9 cellular contexts compared by ENCODE assay signal in genomic region chr2:174344716-174345472, GRCh38. TPM values are rescaled to one million over a fixed set of nuclear protein-coding genes. Genes with fewer than 3 reads are reported as not detected.
A peak's percentile ranks its signal among the peaks of the same experiment; 100 is the strongest.
DNase-seq lines count a peak whose midpoint lies in the region; ATAC-seq, FAIRE-seq and TF ChIP-seq lines count a peak whose summit lies in the region.
"Had no signal": no experiment of that assay in that cellular context is flagged by ENCODE, and none has a peak within 500 bp of the region (broad histone marks: within the 10 kb centered on the region; RNA-seq: fewer than 3 reads in every experiment).

No MANE protein-coding gene starts in this region.

- CTCF ChIA-PET in K562 (lab: Yijun Ruan, JAX; ENCODE audit: low intra/inter-chr PET ratio), result interaction anchor here (0.9 to 1.6 kb wide), 3 partner anchors 944 to 1539 kb away, joined by 3 to 4 read pairs (median 4); no protein-coding TSS in a partner anchor

- H3K9me3 ChIP-seq in K562 (replicated peaks; ENCODE audit: control insufficient read depth, insufficient read depth, low read depth, low read length) (no peaks in the 10 kb centered on the region), parathyroid adenoma (ENCODE audit: control insufficient read depth, low read length) (no peaks in the 10 kb centered on the region)

- 34% methylated on average over 14 of the region's 14 CpGs for WGBS in K562 (ENCODE audit: insufficient coverage, low coverage, missing lambda C conversion rate)

- no TSS peak for BruUV-seq in K562 (replicated peaks; lab: Mats Ljungman, UMichigan)

- H3K27me3 ChIP-seq in K562 (ENCODE audit: control insufficient read depth in 2 of 2, insufficient read depth in 2 of 2, low read length in 2 of 2) (peaks cover 0 to 4% of the 10 kb centered on the region in 2 experiments; a peak in 1 of 5 replicates), parathyroid adenoma (ENCODE audit: control insufficient read depth, insufficient read depth, low read length) (peaks cover 36% of the 10 kb centered on the region)

- POLR2A ChIA-PET in K562 (lab: Yijun Ruan, JAX), result interaction anchor here (0.6 to 1.0 kb wide), 4 partner anchors 23 to 358 kb away, joined by 3 read pairs; partner anchors contain the start of gene SCRN3

- H3K4me3 ChIP-seq in K562 (no peak overlapping the region), parathyroid adenoma (ENCODE audit: low read depth, low read length) (no peak overlapping the region)

- H3K4me2 ChIP-seq in K562 (ENCODE audit: insufficient read depth, low read length) (no peak overlapping the region), parathyroid adenoma (ENCODE audit: low read length) (no peak overlapping the region)

- in situ Hi-C loops in K562 (cut with MboI), result loop anchor here (5.0 to 10.0 kb wide), 3 partner anchors 300 to 943 kb away; no protein-coding TSS in a partner anchor

- peak overlapping the region; percentile 10; the same call in 1 of the 2 replicates for H2AFZ ChIP-seq in K562 (ENCODE audit: low read depth, low read length)
- no peak overlapping the region for H2AFZ ChIP-seq in parathyroid adenoma

- peak; percentile 47 to 77 (median 59); a peak in 5 of 6 replicates for TF ChIP-seq CTCF in K562 (IDR thresholded peaks at IDR 0.05 in 2 of 3, conservative IDR thresholded peaks at IDR 0.05 in 1 of 3; ENCODE audit: insufficient read depth in 2 of 3, low read depth in 1 of 3, low read length in 3 of 3)
- TF ChIP-seq CTCF in parathyroid adenoma (IDR thresholded peaks at IDR 0.05), result peak; percentile 21
- no peak for TF ChIP-seq CTCF in omental fat pad (IDR thresholded peaks at IDR 0.05)

- H3K9ac ChIP-seq in K562 (ENCODE audit: insufficient read depth in 1 of 2, low read depth in 2 of 2, low read length in 2 of 2) (no peak overlapping the region), parathyroid adenoma (no peak overlapping the region)

- peak; percentile 66 for ATAC-seq in K562
- no peak for ATAC-seq in omental fat pad (ENCODE audit: low FRiP score)
- ATAC-seq in HG03045 (IDR thresholded peaks at IDR 0.05; ENCODE audit: unreplicated experiment), result no peak

- H3K27ac ChIP-seq in K562 (ENCODE audit: extremely low read depth, low read depth, low read length) (no peak overlapping the region), parathyroid adenoma (no peak overlapping the region)

- intact Hi-C loops in K562 (cut with micrococcal nuclease), result loop anchor here (1.0 to 10.0 kb wide), 6 partner anchors 208 to 1483 kb away; no protein-coding TSS in a partner anchor

- no peak for TF ChIP-seq EP300 in K562 (IDR thresholded peaks at IDR 0.05; ENCODE audit: low read length)

- H3K79me2 ChIP-seq in K562 (ENCODE audit: control insufficient read depth, insufficient read depth, low read length) (no peaks in the 10 kb centered on the region), parathyroid adenoma (no peaks in the 10 kb centered on the region)

- DNase-seq in NCI-H1436 (lab: John Stamatoyannopoulos, UW), result peak; percentile 35
- no peak for DNase-seq in NCI-H1436 treated with DMSO at 0.1 percent for 48 hours (lab: John Stamatoyannopoulos, UW)
- peak; percentile 81 for DNase-seq in NCI-H1694 treated with DMSO at 0.1 percent for 48 hours (lab: John Stamatoyannopoulos, UW)
- peak in 1 of 4 experiments; percentile 57 for DNase-seq in K562 (ENCODE audit: extremely low read depth in 1 of 4, low spot score in 3 of 4)
- no peak for DNase-seq in omental fat pad (ENCODE audit: low spot score)
- DNase-seq in activated CD8-positive, alpha-beta memory T cell treated with anti-CD3 and anti-CD28 coated beads for 24 hours, result no peak

- TF ChIP-seq POLR2A in K562 (conservative IDR thresholded peaks at IDR 0.05), result no peak

- H4K20me1 ChIP-seq in K562 (replicated peaks; ENCODE audit: control insufficient read depth, insufficient read depth, low read length), result no peaks in the 10 kb centered on the region

- H3K36me3 ChIP-seq in K562 (ENCODE audit: control insufficient read depth, insufficient read depth, low read length), result no peaks in the 10 kb centered on the region
- H3K36me3 ChIP-seq in parathyroid adenoma (ENCODE audit: control insufficient read depth, insufficient read depth, low read length), result peaks cover 4% of the 10 kb centered on the region

- no peaks in the 10 kb centered on the region for H3K9me1 ChIP-seq in K562 (ENCODE audit: control insufficient read depth, insufficient read depth, low read length)

- FAIRE-seq in K562 (lab: Jason Lieb, UNC), result peak; percentile 78

- TF ChIP-seq RAD21 in K562 (CRISPR knock-in tag; conservative IDR thresholded peaks at IDR 0.05 in 1 of 2, IDR thresholded peaks at IDR 0.05 in 1 of 2), result peak; percentile 47 to 79; a peak in 3 of 4 replicates

- peaks cover 3 to 31% of the 10 kb centered on the region in 2 experiments; a peak in 2 of 5 replicates for H3K4me1 ChIP-seq in K562 (replicated peaks in 1 of 2; ENCODE audit: control insufficient read depth in 2 of 2, insufficient read depth in 2 of 2, low read length in 2 of 2)
- no peaks in the 10 kb centered on the region for H3K4me1 ChIP-seq in parathyroid adenoma

TF ChIP-seq in K562, 482 proteins besides CTCF, POLR2A, EP300 and RAD21 (continues in another document):
- no peak for TF ChIP-seq SOX6 (IDR thresholded peaks at IDR 0.05)
- no peak for TF ChIP-seq SNAPC5 (CRISPR knock-in tag; IDR thresholded peaks at IDR 0.05)
- TF ChIP-seq ARID3A (IDR thresholded peaks at IDR 0.05; ENCODE audit: borderline replicate concordance, low read depth, low read length), result peak; percentile 98
- 0 out of 2 replicates have a peak, but pooled peaks have one; percentile 10 for TF ChIP-seq SMC3 (conservative IDR thresholded peaks at IDR 0.05; ENCODE audit: insufficient read depth, low read depth, low read length)
- no peak for TF ChIP-seq PHB2 (IDR thresholded peaks at IDR 0.05; ENCODE audit: low read depth)

RNA-seq across cellular contexts. Expression of gene SP9, which starts 10.1 kb away (rescaled TPM):
- 0.67 and 0.83 TPM in 2 replicates for total RNA-seq in K562 (2011; cell fraction: chromatin; rRNA removed; ENCODE audit: low replicate concordance)
- 0.66 and 0.67 TPM in 2 replicates for total RNA-seq in K562 (2011; cell fraction: nucleolus; rRNA removed)
- 0.44 and 0.84 TPM in 2 replicates for total RNA-seq in K562 (2011; cell fraction: nucleoplasm; rRNA removed)
- total RNA-seq in K562 (2014; rRNA removed) (0.05 and 0.41 TPM in 2 replicates), K562 (2014; rRNA removed; fragmentation: Illumina TruSeq; extraction: Trizol) (0.06 TPM in 1 of 2 replicates, not detected in the other), K562 (2015; rRNA removed; fragmentation: Illumina TruSeq; extraction: Trizol) (0.04 TPM in 1 of 2 replicates, not detected in the other), K562 (2021) (0.18 and 0.20 TPM in 2 replicates), omental fat pad (not detected)
- polyA plus RNA-seq in K562 (2011; rRNA removed) (0.15 and 0.23 TPM in 2 replicates), K562 (2014; fragmentation: Illumina TruSeq; extraction: Trizol) (0.07 TPM in 2 replicates), K562 (2014; fragmentation: Nextera tagmentation; extraction: Ambion mirVana) (not detected), K562 (2014; rRNA removed) (0.20 and 0.23 TPM in 2 replicates)
- 0.32 and 0.55 TPM in 2 replicates for polyA plus RNA-seq in K562 (2011; cell fraction: cytosol; rRNA removed)
- 1.1 and 1.2 TPM in 2 replicates for polyA plus RNA-seq in K562 (2011; cell fraction: nucleus; rRNA removed)
- 0.09 and 0.14 TPM in 2 replicates for polyA plus RNA-seq in K562 (2012)
- polyA minus RNA-seq in K562 (2011; rRNA and poly(A)+ RNA removed), result 0.12 TPM in 1 of 2 replicates, not detected in the other
- polyA minus RNA-seq in K562 (2011; cell fraction: cytosol; rRNA and poly(A)+ RNA removed), result 0.29 and 0.82 TPM in 2 replicates
- polyA minus RNA-seq in K562 (2011; cell fraction: nucleus; rRNA and poly(A)+ RNA removed), result 0.81 and 1.9 TPM in 2 replicates
- total RNA-seq: activated CD8-positive, alpha-beta memory T cell treated with anti-CD3 and anti-CD28 coated beads for 36 hours had no signal

RNA-seq across cellular contexts. Expression of gene SCRN3, which starts 50.6 kb away (rescaled TPM):
- 9.2 and 17.7 TPM in 2 replicates for total RNA-seq in K562 (2011; cell fraction: chromatin; rRNA removed; ENCODE audit: low replicate concordance)
- total RNA-seq in K562 (2011; cell fraction: nucleolus; rRNA removed), result 7.5 and 8.5 TPM in 2 replicates
- total RNA-seq in K562 (2011; cell fraction: nucleoplasm; rRNA removed), result 12.6 and 16.1 TPM in 2 replicates
- 14.0 and 21.8 TPM in 2 replicates for total RNA-seq in K562 (2014; rRNA removed)
- 20.6 and 23.5 TPM in 2 replicates for total RNA-seq in K562 (2014; rRNA removed; fragmentation: Illumina TruSeq; extraction: Trizol)
- 20.0 and 20.4 TPM in 2 replicates for total RNA-seq in K562 (2015; rRNA removed; fragmentation: Illumina TruSeq; extraction: Trizol)
- total RNA-seq in K562 (2021), result 15.3 and 20.3 TPM in 2 replicates
- polyA plus RNA-seq in K562 (2011; rRNA removed), result 12.6 and 18.1 TPM in 2 replicates
- 4.9 and 8.2 TPM in 2 replicates for polyA plus RNA-seq in K562 (2011; cell fraction: cytosol; rRNA removed)
- 8.8 TPM in 2 replicates for polyA plus RNA-seq in K562 (2011; cell fraction: nucleus; rRNA removed)
- polyA plus RNA-seq in K562 (2012), result 17.9 and 21.3 TPM in 2 replicates
- 14.2 and 16.9 TPM in 2 replicates for polyA plus RNA-seq in K562 (2014; fragmentation: Illumina TruSeq; extraction: Trizol)
- polyA plus RNA-seq in K562 (2014; fragmentation: Nextera tagmentation; extraction: Ambion mirVana), result 10 to 100 TPM in 1 of 2 experiments, 1 to 10 TPM in 1; 7.7 to 11.0 TPM
- 20.2 and 21.3 TPM in 2 replicates for polyA plus RNA-seq in K562 (2014; rRNA removed)
- 20.1 and 22.1 TPM in 2 replicates for polyA minus RNA-seq in K562 (2011; rRNA and poly(A)+ RNA removed)
- 8.8 and 9.4 TPM in 2 replicates for polyA minus RNA-seq in K562 (2011; cell fraction: cytosol; rRNA and poly(A)+ RNA removed)
- 10.8 and 18.3 TPM in 2 replicates for polyA minus RNA-seq in K562 (2011; cell fraction: nucleus; rRNA and poly(A)+ RNA removed)
- 10 to 100 TPM in 3 of 4 donors, 1 to 10 TPM in 1; 9.5 to 24.7 (median 18.0) TPM for total RNA-seq in omental fat pad

Comparison
In these comparisons a context has a peak if more than half of its experiments do, and no peak if none do; other contexts are left out.
1. DNase-seq: peak in NCI-H1436 (single experiment) and NCI-H1694 treated with DMSO at 0.1 percent for 48 hours (single experiment); none in NCI-H1436 treated with DMSO at 0.1 percent for 48 hours (single experiment), omental fat pad (single experiment) and activated CD8-positive, alpha-beta memory T cell treated with anti-CD3 and anti-CD28 coated beads for 24 hours (single experiment).
2. CTCF ChIP-seq: peak in K562 (3 of 3) and parathyroid adenoma (single experiment); none in omental fat pad (0 of 3).